In genomic region chr3:8596706-8597514, GRCh38 we compare ENCODE assay signal across 17 cellular contexts. TPM values are rescaled to one million over a fixed set of nuclear protein-coding genes. Genes with fewer than 3 reads are reported as not detected.
DNase-seq lines count a peak whose midpoint lies in the region; ATAC-seq and TF ChIP-seq lines count a peak whose summit lies in the region.
"Had no signal": no experiment of that assay in that cellular context is flagged by ENCODE, and none has a peak within 500 bp of the region (broad histone marks: within the 10 kb centered on the region; RNA-seq: fewer than 3 reads in every experiment).

No MANE protein-coding gene starts in this region.

- no peaks in the 10 kb centered on the region for H3K4me1 ChIP-seq in breast epithelium
- peaks cover 8% of the 10 kb centered on the region for H3K4me1 ChIP-seq in foreskin keratinocyte
- H3K4me1 ChIP-seq in psoas muscle = peaks cover 68% of the 10 kb centered on the region
- H3K4me1 ChIP-seq: A549 had no signal

- H3K36me3 ChIP-seq in breast epithelium (no peaks in the 10 kb centered on the region), psoas muscle (ENCODE audit: insufficient read depth in 1 of 2, low read depth in 1 of 2) (no peaks in the 10 kb centered on the region)

- H3K4me3 ChIP-seq in breast epithelium = no peak overlapping the region
- no peak overlapping the region for H3K4me3 ChIP-seq in psoas muscle
- H3K4me3 ChIP-seq: A549 had no signal

- H3K4me3 Mint-ChIP-seq in MCF 10A (ENCODE audit: unreplicated experiment) = no peak overlapping the region
- H3K4me3 Mint-ChIP-seq in activated CD4-positive, alpha-beta T cell treated with anti-CD3 and anti-CD28 coated beads, Interleukin-2, amount 10 ng/mL, durations not matched to agents 7 days and 5 days = no peak overlapping the region
- H3K4me3 Mint-ChIP-seq: CD4-positive, CD25-positive, alpha-beta regulatory T cell; H9 had no signal

- no peaks in the 10 kb centered on the region for H3K9me3 ChIP-seq in breast epithelium
- no peaks in the 10 kb centered on the region for H3K9me3 ChIP-seq in psoas muscle
- H3K9me3 ChIP-seq: A549 had no signal

- no peaks in the 10 kb centered on the region for H3K9me3 Mint-ChIP-seq in MCF 10A (ENCODE audit: unreplicated experiment)
- H3K9me3 Mint-ChIP-seq in activated CD4-positive, alpha-beta T cell treated with anti-CD3 and anti-CD28 coated beads, Interleukin-2, amount 10 ng/mL, durations not matched to agents 7 days and 5 days = no peaks in the 10 kb centered on the region
- H3K9me3 Mint-ChIP-seq: CD4-positive, CD25-positive, alpha-beta regulatory T cell; H9 had no signal

- DNase-seq in MCF 10A (ENCODE audit: unreplicated experiment) = peak; percentile 39
- no peak for DNase-seq in breast epithelium (ENCODE audit: low spot score in 2 of 2)
- DNase-seq in RWPE1 (ENCODE audit: low spot score) = peak; percentile 32
- peak; percentile 60 to 82 for DNase-seq in foreskin keratinocyte
- DNase-seq in psoas muscle = peak; percentile 57 to 88
- DNase-seq in posterior vena cava (ENCODE audit: low spot score) = no peak
- no peak for DNase-seq in T1000 (lab: John Stamatoyannopoulos, UW)
- DNase-seq in activated CD4-positive, alpha-beta T cell treated with anti-CD3 and anti-CD28 coated beads, Interleukin-2, amount 10 ng/mL, durations not matched to agents 7 days and 5 days = no peak
- DNase-seq: CD4-positive, CD25-positive, alpha-beta regulatory T cell; DMS79; H9; NCI-H1417; NCI-H2029 treated with DMSO at 0.1 percent for 48 hours; NCI-H345; NCI-H526 treated with DMSO at 0.1 percent for 48 hours; RPMI8226 had no signal

- no peaks in the 10 kb centered on the region for H3K27me3 Mint-ChIP-seq in MCF 10A (ENCODE audit: insufficient read depth, unreplicated experiment)
- H3K27me3 Mint-ChIP-seq in activated CD4-positive, alpha-beta T cell treated with anti-CD3 and anti-CD28 coated beads, Interleukin-2, amount 10 ng/mL, durations not matched to agents 7 days and 5 days = no peaks in the 10 kb centered on the region

- TF ChIP-seq POLR2A in breast epithelium (IDR thresholded peaks at IDR 0.05) = no peak

- CTCF ChIA-PET in MCF 10A (lab: Yijun Ruan, JAX) (interaction anchor here (0.5 to 3.0 kb wide), 5 partner anchors 25 to 180 kb away, joined by 3 to 13 read pairs (median 3); no protein-coding TSS in a partner anchor), RWPE1 (lab: Yijun Ruan, JAX) (interaction anchor here (0.6 kb wide), 3 partner anchors 11 to 397 kb away, joined by 3 read pairs; no protein-coding TSS in a partner anchor)
- CTCF ChIA-PET in activated CD4-positive, alpha-beta T cell treated with anti-CD3 and anti-CD28 coated beads, Interleukin-2, amount 10 ng/mL, durations not matched to agents 7 days and 5 days (lab: Charles Lee) = no interaction called here

- H3K27ac Mint-ChIP-seq in MCF 10A (ENCODE audit: low read depth, unreplicated experiment) = no peak overlapping the region
- H3K27ac Mint-ChIP-seq in activated CD4-positive, alpha-beta T cell treated with anti-CD3 and anti-CD28 coated beads, Interleukin-2, amount 10 ng/mL, durations not matched to agents 7 days and 5 days = no peak overlapping the region
- H3K27ac Mint-ChIP-seq: CD4-positive, CD25-positive, alpha-beta regulatory T cell had no signal

- H3K27ac ChIP-seq in breast epithelium = no peak overlapping the region
- H3K27ac ChIP-seq in RWPE1 = peak overlapping the region; percentile 70
- H3K27ac ChIP-seq in foreskin keratinocyte = peak overlapping the region; percentile 28
- peak overlapping the region; percentile 83 for H3K27ac ChIP-seq in psoas muscle
- H3K27ac ChIP-seq: A549 had no signal

- TF ChIP-seq CTCF in MCF 10A (IDR thresholded peaks at IDR 0.05; ENCODE audit: unreplicated experiment) = no peak
- no peak for TF ChIP-seq CTCF in breast epithelium (IDR thresholded peaks at IDR 0.05)
- TF ChIP-seq CTCF in RWPE1 (conservative IDR thresholded peaks at IDR 0.05; ENCODE audit: low read depth) = no peak
- TF ChIP-seq CTCF in foreskin keratinocyte (conservative IDR thresholded peaks at IDR 0.05) = no peak
- TF ChIP-seq CTCF in psoas muscle (IDR thresholded peaks at IDR 0.05) = no peak

- no TSS peak for BruUV-seq in MCF 10A (replicated peaks; lab: Mats Ljungman, UMichigan)

- H3K27me3 ChIP-seq in breast epithelium (no peaks in the 10 kb centered on the region), foreskin keratinocyte (no peaks in the 10 kb centered on the region), psoas muscle (ENCODE audit: insufficient read depth in 3 of 3, low read length in 2 of 3) (no peaks in the 10 kb centered on the region)

- no peaks in the 10 kb centered on the region for H3K36me3 Mint-ChIP-seq in MCF 10A (ENCODE audit: insufficient read depth, unreplicated experiment)
- H3K36me3 Mint-ChIP-seq in activated CD4-positive, alpha-beta T cell treated with anti-CD3 and anti-CD28 coated beads, Interleukin-2, amount 10 ng/mL, durations not matched to agents 7 days and 5 days (ENCODE audit: low read depth) = no peaks in the 10 kb centered on the region
- H3K36me3 Mint-ChIP-seq: CD4-positive, CD25-positive, alpha-beta regulatory T cell had no signal

- POLR2A ChIA-PET in MCF 10A (lab: Yijun Ruan, JAX) (interaction anchor here (0.7 kb wide), 1 partner anchor 271 kb away, joined by 3 read pairs; no protein-coding TSS in a partner anchor), RWPE1 (lab: Yijun Ruan, JAX; ENCODE audit: low non-redundant PET) (no interaction called here)
- POLR2A ChIA-PET in activated CD4-positive, alpha-beta T cell treated with anti-CD3 and anti-CD28 coated beads, Interleukin-2, amount 10 ng/mL, durations not matched to agents 7 days and 5 days (lab: Charles Lee) = no interaction called here

- ATAC-seq in foreskin keratinocyte = peak; percentile 87
- ATAC-seq in psoas muscle = peak; percentile 22 to 62 (median 49)

- 26 to 36% (median 26%) methylated on average over 14 of the region's 14 CpGs for WGBS in psoas muscle, 3 donors

- intact Hi-C loops in MCF 10A (cut with micrococcal nuclease) (no loop called here), breast epithelium (cut with DNase I; ENCODE audit: low total_unique reads) (no loop called here), psoas muscle (cut with DNase I) (no loop called here), posterior vena cava (cut with DNase I) (loop anchor here in 1 of 2 donors (10.0 kb wide), 1 partner anchor 1012 kb away; no protein-coding TSS in a partner anchor)

- H3K4me1 Mint-ChIP-seq in MCF 10A (ENCODE audit: insufficient read depth, unreplicated experiment) = peaks cover 9% of the 10 kb centered on the region
- no peaks in the 10 kb centered on the region for H3K4me1 Mint-ChIP-seq in activated CD4-positive, alpha-beta T cell treated with anti-CD3 and anti-CD28 coated beads, Interleukin-2, amount 10 ng/mL, durations not matched to agents 7 days and 5 days
- H3K4me1 Mint-ChIP-seq: CD4-positive, CD25-positive, alpha-beta regulatory T cell had no signal

RNA-seq across cellular contexts. Expression of gene SSUH2, which starts 47.7 kb away (rescaled TPM):
- total RNA-seq in MCF 10A (2022) = 0.32 and 0.51 TPM in 2 replicates
- total RNA-seq in breast epithelium = under 1 TPM in 2 of 3 donors, not detected in 1; 0.15 to 0.33 TPM
- total RNA-seq in foreskin keratinocyte = 0.11 and 0.27 TPM in 2 replicates
- 0.07 and 0.12 TPM in 2 replicates for polyA plus RNA-seq in foreskin keratinocyte
- 1 to 10 TPM in 1 of 4 donors, under 1 TPM in 3; 0.24 to 1.1 (median 0.53) TPM for total RNA-seq in psoas muscle
- polyA plus RNA-seq in psoas muscle = under 1 TPM; 0.11 to 0.49 (median 0.36) TPM
- under 1 TPM; 0.24 to 0.32 TPM for total RNA-seq in posterior vena cava
- not detected for total RNA-seq in activated CD4-positive, alpha-beta T cell treated with anti-CD3 and anti-CD28 coated beads, Interleukin-2, amount 10 ng/mL, durations not matched to agents 7 days and 5 days
- total RNA-seq: CD4-positive, CD25-positive, alpha-beta regulatory T cell had no signal
- polyA plus RNA-seq: CD4-positive, CD25-positive, alpha-beta regulatory T cell had no signal

Comparison
In these comparisons a context has a peak if more than half of its experiments do, and no peak if none do; other contexts are left out.
1. DNase-seq: peak in MCF 10A (single experiment), RWPE1 (single experiment), foreskin keratinocyte (2 of 2) and psoas muscle (2 of 2); none in breast epithelium (0 of 2), posterior vena cava (single experiment), T1000 (single experiment) and activated CD4-positive, alpha-beta T cell treated with anti-CD3 and anti-CD28 coated beads, Interleukin-2, amount 10 ng/mL, durations not matched to agents 7 days and 5 days (single experiment).
2. H3K27ac ChIP-seq: peak in RWPE1 (single experiment), foreskin keratinocyte (single experiment) and psoas muscle (single experiment); none in breast epithelium (0 of 2).